ENCODE assay signal across 12 cellular contexts in the genomic region with DNA sequence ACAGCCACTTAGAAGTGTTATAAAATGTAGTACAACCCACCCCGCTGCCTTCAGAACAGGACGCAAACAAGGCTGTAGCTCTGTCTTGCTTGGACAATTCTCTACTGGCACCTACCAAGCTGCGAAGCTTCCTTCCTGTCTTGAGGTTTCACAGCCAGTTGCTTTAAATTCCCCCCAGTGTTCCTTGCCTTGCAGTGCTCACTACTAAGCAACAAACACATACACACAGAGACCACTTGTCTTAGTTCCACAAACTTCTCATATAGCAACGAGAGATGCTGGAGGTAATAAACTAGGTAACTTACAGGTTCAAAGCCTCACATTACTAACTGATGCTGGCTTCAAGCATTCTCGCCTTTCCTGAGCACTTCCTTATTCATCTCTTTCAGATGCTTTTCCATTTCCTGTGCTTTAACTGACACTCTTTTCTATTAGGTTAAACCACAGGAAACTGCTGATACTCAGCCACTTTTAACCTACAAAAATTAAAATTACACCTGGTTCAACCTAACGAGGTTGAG.
DNase-seq lines count a peak whose midpoint lies in the region; ATAC-seq, FAIRE-seq and TF ChIP-seq lines count a peak whose summit lies in the region.
"Had no signal": no experiment of that assay in that cellular context is flagged by ENCODE, and none has a peak within 500 bp of the region (broad histone marks: within the 10 kb centered on the region; RNA-seq: fewer than 3 reads in every experiment).

No MANE protein-coding gene starts in this region.

- no peaks in the 10 kb centered on the region for H3K79me2 ChIP-seq in OCI-LY3 (ENCODE audit: low read length)

- peak overlapping the region; percentile 91 to 99 for H3K27ac Mint-ChIP-seq in natural killer cell

- H4K20me1 ChIP-seq in OCI-LY3 (ENCODE audit: insufficient read depth, low read length) = no peaks in the 10 kb centered on the region

- no peak for DNase-seq in GM18507 (ENCODE audit: extremely low spot score, insufficient read length, low read depth)
- peak; percentile 50 for DNase-seq in natural killer cell
- no peak for DNase-seq in coronary artery (ENCODE audit: low spot score)
- no peak for DNase-seq in 8988T
- DNase-seq in right cardiac atrium = no peak
- no peak for DNase-seq in NOMO-1 (lab: John Stamatoyannopoulos, UW; ENCODE audit: unreplicated experiment in 2 of 2)
- DNase-seq: activated CD4-positive, alpha-beta T cell treated with anti-CD3 and anti-CD28 coated beads, Interleukin-2, amount 50 U/mL, for 1 hour; NCI-H69; stimulated activated CD4-positive, alpha-beta T cell treated with anti-CD3 and anti-CD28 coated beads, Interleukin-2, amount 100 ng/mL, for 24 hours had no signal

- H3K27ac ChIP-seq in OCI-LY3 (ENCODE audit: low read length) (no peak overlapping the region), coronary artery (no peak overlapping the region), right cardiac atrium (ENCODE audit: low read length) (no peak overlapping the region)
- H3K27ac ChIP-seq: esophagus muscularis mucosa had no signal

- ATAC-seq in GM21723 (IDR thresholded peaks at IDR 0.05; ENCODE audit: unreplicated experiment) (peak; percentile 57), natural killer cell (peak; percentile 85 to 95 (median 95)), right cardiac atrium (no peak)

- intact Hi-C loops in natural killer cell (cut with micrococcal nuclease) = loop anchor here (1.0 to 10.0 kb wide), 6 partner anchors 21 to 314 kb away; partner anchors contain the start of genes GNG2 and PTGDR
- intact Hi-C loops in right cardiac atrium (cut with DNase I) = no loop called here

- H3K36me3 Mint-ChIP-seq in natural killer cell = peaks cover 6% of the 10 kb centered on the region

- peaks cover 5% of the 10 kb centered on the region for H3K36me3 ChIP-seq in OCI-LY3 (replicated peaks; ENCODE audit: low read depth, low read length)
- H3K36me3 ChIP-seq: esophagus muscularis mucosa had no signal

- H3K4me2 ChIP-seq in OCI-LY3 (ENCODE audit: low read length) = peak overlapping the region; percentile 17

- H3K4me1 ChIP-seq in OCI-LY3 (ENCODE audit: low read length) = peaks cover 8% of the 10 kb centered on the region
- no peaks in the 10 kb centered on the region for H3K4me1 ChIP-seq in right cardiac atrium (ENCODE audit: control insufficient read depth, insufficient read depth, low read length)
- H3K4me1 ChIP-seq: esophagus muscularis mucosa had no signal

- H3K9ac ChIP-seq in OCI-LY3 (ENCODE audit: low read length) = no peak overlapping the region

- H3K4me3 ChIP-seq in OCI-LY3 (ENCODE audit: low read length) (no peak overlapping the region), coronary artery (no peak overlapping the region), right cardiac atrium (ENCODE audit: low read length) (no peak overlapping the region)
- H3K4me3 ChIP-seq: esophagus muscularis mucosa had no signal

- H2AFZ ChIP-seq in OCI-LY3 (ENCODE audit: low read depth, low read length) = 0 out of 2 replicates have a peak overlapping the region, but pooled peaks have one; percentile 34

- H3K4me1 Mint-ChIP-seq in natural killer cell = peaks cover 61 to 69% of the 10 kb centered on the region in 2 donors

- H3K27me3 ChIP-seq in OCI-LY3 (ENCODE audit: low read depth, low read length) (no peaks in the 10 kb centered on the region), right cardiac atrium (ENCODE audit: control insufficient read depth, insufficient read depth) (no peaks in the 10 kb centered on the region)
- H3K27me3 ChIP-seq: esophagus muscularis mucosa had no signal

- TF ChIP-seq CTCF in OCI-LY3 (IDR thresholded peaks at IDR 0.05; ENCODE audit: low read depth, low read length) = no peak
- no peak for TF ChIP-seq CTCF in natural killer cell (IDR thresholded peaks at IDR 0.05)
- no peak for TF ChIP-seq CTCF in coronary artery (IDR thresholded peaks at IDR 0.05)

- FAIRE-seq in GM18507 (lab: Jason Lieb, UNC) = peak; percentile 86

- no peaks in the 10 kb centered on the region for H3K27me3 Mint-ChIP-seq in natural killer cell (ENCODE audit: low read depth in 2 of 2)

- H3K9me3 Mint-ChIP-seq in natural killer cell = peaks cover 0 to 7% of the 10 kb centered on the region in 2 donors

- H3K4me3 Mint-ChIP-seq in natural killer cell = peak overlapping the region; percentile 84

- peaks cover 30% of the 10 kb centered on the region; the same call in 1 of the 2 replicates for H3K9me3 ChIP-seq in OCI-LY3 (ENCODE audit: insufficient read depth, low read length)
- no peaks in the 10 kb centered on the region for H3K9me3 ChIP-seq in right cardiac atrium (ENCODE audit: control insufficient read depth, low read length)

- 62% methylated on average over 6 of the region's 6 CpGs for WGBS in right cardiac atrium

Comparison
In these comparisons a context has a peak if more than half of its experiments do, and no peak if none do; other contexts are left out.
1. ATAC-seq: peak in GM21723 (single experiment) and natural killer cell (3 of 3); none in right cardiac atrium (0 of 2).